In the genomic region with DNA sequence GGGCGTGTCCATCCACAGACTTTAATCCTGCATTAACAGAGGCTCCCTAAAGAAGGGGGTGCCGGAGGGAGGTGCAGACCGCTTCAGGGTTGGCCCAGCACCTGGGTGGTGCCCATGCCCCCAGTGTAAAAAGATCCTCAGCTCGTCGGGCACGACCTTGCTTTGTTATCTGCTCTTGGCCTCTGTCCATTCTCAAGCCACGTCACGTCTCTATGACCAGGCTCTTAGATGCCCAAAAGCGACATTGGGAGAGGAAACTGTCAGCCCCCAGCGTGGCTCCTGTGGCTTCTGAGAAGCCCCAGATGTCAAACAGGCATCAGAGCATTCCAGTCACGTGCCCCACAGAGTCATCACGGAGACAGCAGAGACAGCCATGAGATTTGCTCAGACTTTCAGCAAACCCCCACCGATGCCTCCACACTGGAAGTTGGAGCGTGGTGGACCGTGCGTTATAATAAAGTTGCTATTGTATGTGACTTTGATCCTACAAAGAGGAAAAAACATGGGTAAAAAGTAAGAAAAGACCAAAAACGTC, we compare ENCODE assay signal across 1 cellular context.
TF ChIP-seq lines count a peak whose summit lies in the region.

No MANE protein-coding gene starts in this region.

TF ChIP-seq in H1, 55 proteins besides CTCF, POLR2A, EP300 and RAD21 (continued from another document):
- TF ChIP-seq ATF2 (IDR thresholded peaks at IDR 0.05; ENCODE audit: low read length), result no peak
- no peak for TF ChIP-seq SAP30 (IDR thresholded peaks at IDR 0.05; ENCODE audit: insufficient read depth, insufficient replicate concordance, low read length)
- no peak for TF ChIP-seq BRCA1 (IDR thresholded peaks at IDR 0.05; ENCODE audit: low read depth, low read length)
TF ChIP-seq in H1: peak in this region for 0.
